18 cellular contexts compared by ENCODE assay signal in genomic region chr1:94316183-94316582, GRCh38.
"Had no signal": no experiment of that assay in that cellular context is flagged by ENCODE, and none has a peak within 500 bp of the region (broad histone marks: within the 10 kb centered on the region; RNA-seq: fewer than 3 reads in every experiment).

No MANE protein-coding gene starts in this region.

- H3K4me3 ChIP-seq: suprapubic skin, upper lobe of left lung had no signal

- H3K4me1 ChIP-seq: suprapubic skin had no signal

- H3K36me3 ChIP-seq: suprapubic skin, upper lobe of left lung, WERI-Rb-1 had no signal

- ATAC-seq: activated CD8-positive, alpha-beta T cell treated with anti-CD3 and anti-CD28 coated beads for 36 hours; natural killer cell treated with Interleukin-12 subunit alpha and Interleukin-12 subunit beta and Interleukin-15 and Interleukin-18, amount 100 ng/mL, for 72 hours; stimulated activated naive CD8-positive, alpha-beta T cell treated with anti-CD3 and anti-CD28 coated beads, Interleukin-15, Interleukin-2, amounts not matched to agents 100 U/mL and 50 U/mL, for 24 hours; T-cell had no signal

- DNase-seq: activated CD4-positive, alpha-beta T cell treated with anti-CD3 and anti-CD28 coated beads for 4 hours; activated CD8-positive, alpha-beta memory T cell treated with anti-CD3 and anti-CD28 coated beads, Interleukin-2, amount 50 U/mL, for 4 hours; activated CD8-positive, alpha-beta T cell treated with anti-CD3 and anti-CD28 coated beads for 36 hours; activated naive CD4-positive, alpha-beta T cell; caudate nucleus; cortex of kidney; effector CD8-positive, alpha-beta T cell; hippocampal formation; stimulated activated CD4-positive, alpha-beta T cell treated with anti-CD3 and anti-CD28 coated beads, Interleukin-4, amount 100 ng/mL, for 1 hour; stimulated activated CD8-positive, alpha-beta memory T cell treated with anti-CD3 and anti-CD28 coated beads, Interleukin-4, amount 100 ng/mL, for 48 hours; stimulated activated naive CD8-positive, alpha-beta T cell treated with anti-CD3 and anti-CD28 coated beads, Interleukin-15, Interleukin-2, amounts not matched to agents 100 U/mL and 50 U/mL, for 24 hours; T-cell; T1000; upper lobe of left lung; WERI-Rb-1 had no signal

- H3K36me3 Mint-ChIP-seq: natural killer cell treated with Interleukin-12 subunit alpha and Interleukin-12 subunit beta and Interleukin-15 and Interleukin-18, amount 100 ng/mL, for 72 hours; T-cell had no signal

- H3K27ac ChIP-seq: suprapubic skin, upper lobe of left lung, WERI-Rb-1 had no signal

- H3K9me3 Mint-ChIP-seq: activated CD8-positive, alpha-beta T cell treated with anti-CD3 and anti-CD28 coated beads for 36 hours; activated T-helper 1 cell treated with anti-CD3 and anti-CD28 coated beads, Interleukin-12 subunit alpha, Interleukin-12 subunit beta, Interleukin-2, Interleukin-4 antibody, amounts not matched to agents 30 ng/mL and 10 ng/mL and 1 ng/mL, durations not matched to agents 14 hours and 24 hours and 36 hours; natural killer cell treated with Interleukin-12 subunit alpha and Interleukin-12 subunit beta and Interleukin-15 and Interleukin-18, amount 100 ng/mL, for 72 hours; T-cell had no signal

- H3K27ac Mint-ChIP-seq: activated CD8-positive, alpha-beta T cell treated with anti-CD3 and anti-CD28 coated beads for 36 hours; activated T-helper 1 cell treated with anti-CD3 and anti-CD28 coated beads, Interleukin-12 subunit alpha, Interleukin-12 subunit beta, Interleukin-2, Interleukin-4 antibody, amounts not matched to agents 30 ng/mL and 10 ng/mL and 1 ng/mL, durations not matched to agents 14 hours and 24 hours and 36 hours; natural killer cell treated with Interleukin-12 subunit alpha and Interleukin-12 subunit beta and Interleukin-15 and Interleukin-18, amount 100 ng/mL, for 72 hours; T-cell had no signal

- H3K4me1 Mint-ChIP-seq: T-cell had no signal

- H3K9me3 ChIP-seq: suprapubic skin, upper lobe of left lung had no signal

- H3K27me3 ChIP-seq: suprapubic skin, upper lobe of left lung had no signal

- H3K4me3 Mint-ChIP-seq: activated CD8-positive, alpha-beta T cell treated with anti-CD3 and anti-CD28 coated beads for 36 hours; activated T-helper 1 cell treated with anti-CD3 and anti-CD28 coated beads, Interleukin-12 subunit alpha, Interleukin-12 subunit beta, Interleukin-2, Interleukin-4 antibody, amounts not matched to agents 30 ng/mL and 10 ng/mL and 1 ng/mL, durations not matched to agents 14 hours and 24 hours and 36 hours; natural killer cell treated with Interleukin-12 subunit alpha and Interleukin-12 subunit beta and Interleukin-15 and Interleukin-18, amount 100 ng/mL, for 72 hours; T-cell had no signal
